9 cellular contexts compared by ENCODE assay signal in genomic region chr18:12236934-12237832, GRCh38. TPM values are rescaled to one million over a fixed set of nuclear protein-coding genes. Genes with fewer than 3 reads are reported as not detected.
DNase-seq lines count a peak whose midpoint lies in the region; ATAC-seq and TF ChIP-seq lines count a peak whose summit lies in the region.
"Had no signal": no experiment of that assay in that cellular context is flagged by ENCODE, and none has a peak within 500 bp of the region (broad histone marks: within the 10 kb centered on the region; RNA-seq: fewer than 3 reads in every experiment).

No MANE protein-coding gene starts in this region.

- H3K9me3 ChIP-seq in trophoblast cell (ENCODE audit: insufficient read depth, low read depth, low read length) = peaks cover 8% of the 10 kb centered on the region

- H3K18ac ChIP-seq in trophoblast cell (ENCODE audit: low read length) = no peak overlapping the region

- no peak overlapping the region for H2BK12ac ChIP-seq in trophoblast cell (ENCODE audit: low read length)

- peak; percentile 97 for TF ChIP-seq CTCF in C4-2B (conservative IDR thresholded peaks at IDR 0.05)

- H2BK120ac ChIP-seq in trophoblast cell (ENCODE audit: insufficient read depth, low read length, poor library complexity) = no peak overlapping the region

- H3K4me3 ChIP-seq in trophoblast cell (ENCODE audit: low read depth, low read length) = no peak overlapping the region

- no peak overlapping the region for H2AFZ ChIP-seq in trophoblast cell (ENCODE audit: insufficient read depth, low read length, poor library complexity)

- ATAC-seq in GM19397 (IDR thresholded peaks at IDR 0.05; ENCODE audit: unreplicated experiment) = peak; percentile 91

- H3K14ac ChIP-seq in trophoblast cell (ENCODE audit: low read length) = no peak overlapping the region

- no peak overlapping the region for H3K4me2 ChIP-seq in trophoblast cell (ENCODE audit: low read length)

- H3K23ac ChIP-seq in trophoblast cell (ENCODE audit: low read length) = no peak overlapping the region

- no peak overlapping the region for H3K27ac ChIP-seq in C4-2B
- H3K27ac ChIP-seq in trophoblast cell (ENCODE audit: low read depth, low read length) = no peak overlapping the region

- no peaks in the 10 kb centered on the region for H3K4me1 ChIP-seq in trophoblast cell (ENCODE audit: control insufficient read depth in 1 of 2, insufficient read depth in 2 of 2, low read length in 2 of 2)

- H3K36me3 ChIP-seq in trophoblast cell (ENCODE audit: control insufficient read depth in 1 of 2, insufficient read depth in 2 of 2, low read length in 2 of 2) = no peaks in the 10 kb centered on the region

- DNase-seq in HUDEP-2 (lab: John Stamatoyannopoulos, UW; ENCODE audit: unreplicated experiment in 76 of 76) = peak in 49 of 76 experiments; percentile 0 to 77 (median 34)
- peak; percentile 49 for DNase-seq in RPMI7951 (ENCODE audit: low read depth)
- DNase-seq in activated T-helper 9 cell treated with anti-CD3 and anti-CD28 coated beads, Interleukin-2, amount 50 U/mL, for 16 hours (ENCODE audit: low read depth) = peak; percentile 45
- peak; percentile 75 for DNase-seq in germinal center (ENCODE audit: low spot score)
- DNase-seq in trophoblast cell = peak; percentile 46 to 73
- DNase-seq in ureter (ENCODE audit: low spot score) = peak; percentile 81

- H3K9ac ChIP-seq in trophoblast cell (ENCODE audit: low read length) = no peak overlapping the region

- H2BK5ac ChIP-seq in trophoblast cell (ENCODE audit: low read depth, low read length, poor library complexity) = no peak overlapping the region

- no peak overlapping the region for H4K91ac ChIP-seq in trophoblast cell (ENCODE audit: low read depth, low read length)

- H3K4ac ChIP-seq in trophoblast cell (ENCODE audit: low read depth, low read length) = no peak overlapping the region

- no peak overlapping the region for H2AK5ac ChIP-seq in trophoblast cell (ENCODE audit: low read length)

- no peak overlapping the region for H4K8ac ChIP-seq in trophoblast cell (ENCODE audit: low read depth, low read length)

- WGBS in trophoblast cell (ENCODE audit: extremely low coverage, insufficient coverage, insufficient read length) = no CpG with 5 or more reads among the region's 33 CpGs

- H3K79me1 ChIP-seq in trophoblast cell (ENCODE audit: low read length) = no peaks in the 10 kb centered on the region

- no peak overlapping the region for H4K12ac ChIP-seq in trophoblast cell (ENCODE audit: low read depth, low read length)

- no peaks in the 10 kb centered on the region for H3K79me2 ChIP-seq in trophoblast cell (ENCODE audit: control insufficient read depth, insufficient read depth, low read length, poor library complexity)

- no peaks in the 10 kb centered on the region for H3K27me3 ChIP-seq in trophoblast cell (ENCODE audit: insufficient read depth, low read length)

RNA-seq across cellular contexts. Expression of gene CIDEA, which starts 17.0 kb away (rescaled TPM):
- not detected in 2 replicates for total RNA-seq in RPMI7951 (2014; rRNA removed; shearing (Covaris generic))
- not detected in 2 replicates for polyA plus RNA-seq in trophoblast cell (2013)
- not detected for total RNA-seq in ureter
- polyA plus RNA-seq: IgD-negative memory B cell had no signal
